In genomic region chr4:188139141-188139540, GRCh38 we compare ENCODE assay signal across 25 cellular contexts. TPM values are rescaled to one million over a fixed set of nuclear protein-coding genes. Genes with fewer than 3 reads are reported as not detected.
DNase-seq lines count a peak whose midpoint lies in the region; ATAC-seq and TF ChIP-seq lines count a peak whose summit lies in the region.
"Had no signal": no experiment of that assay in that cellular context is flagged by ENCODE, and none has a peak within 500 bp of the region (broad histone marks: within the 10 kb centered on the region; RNA-seq: fewer than 3 reads in every experiment).

Gene TRIML1 (plus strand): TSS chr4:188139441. CDS start chr4:188139559, 118 bp downstream.

- H3K27ac Mint-ChIP-seq in endothelial cell (ENCODE audit: unreplicated experiment): peak within 1 kb of the TSS; percentile 67
- peak within 1 kb of the TSS; percentile 45 for H3K27ac Mint-ChIP-seq in mesothelial cell of epicardium
- H3K27ac Mint-ChIP-seq: CD4-positive, alpha-beta memory T cell; HFFc6 had no signal

- no peak within 1 kb of the TSS for H2BK5ac ChIP-seq in trophoblast cell (ENCODE audit: low read depth, low read length, poor library complexity)

- DNase-seq in left ventricle myocardium inferior (no peak), left cardiac atrium (no peak), endothelial cell (ENCODE audit: low spot score) (no peak), mesothelial cell of epicardium (ENCODE audit: low spot score in 2 of 2, unreplicated experiment in 2 of 2) (no peak), trophoblast cell (no peak), Ammon's horn (ENCODE audit: low spot score) (no peak), GM10266 (ENCODE audit: extremely low spot score) (no peak)
- DNase-seq: 8988T; ACHN; AML-193; C1 segment of cervical spinal cord; Calu3; CD4-positive, alpha-beta memory T cell; COR-L47; DMS53; DMS79 treated with DMSO at 0.1 percent for 48 hours; GF-D8; HFFc6 had no signal

- H3K27me3 ChIP-seq in left ventricle myocardium inferior (ENCODE audit: low read depth) (peaks cover 8% of the 10 kb centered on the region), trophoblast cell (ENCODE audit: insufficient read depth, low read length) (no peaks in the 10 kb centered on the region)

- WGBS in trophoblast cell (ENCODE audit: extremely low coverage, insufficient coverage, insufficient read length): no CpG with 5 or more reads among the region's 3 CpGs

- H3K18ac ChIP-seq in trophoblast cell (ENCODE audit: low read length): no peak within 1 kb of the TSS

- no peak within 1 kb of the TSS for H2BK120ac ChIP-seq in trophoblast cell (ENCODE audit: insufficient read depth, low read length, poor library complexity)

- H3K23ac ChIP-seq in trophoblast cell (ENCODE audit: low read length): no peak within 1 kb of the TSS

- no peaks in the 10 kb centered on the region for H3K4me1 ChIP-seq in left ventricle myocardium inferior
- H3K4me1 ChIP-seq in trophoblast cell (ENCODE audit: control insufficient read depth in 1 of 2, insufficient read depth in 2 of 2, low read length in 2 of 2): peaks cover 6 to 12% of the 10 kb centered on the region in 2 experiments
- H3K4me1 ChIP-seq: A549, HAP-1 had no signal

- H3K36me3 Mint-ChIP-seq in endothelial cell (ENCODE audit: low read depth, unreplicated experiment) (no peaks in the 10 kb centered on the region), mesothelial cell of epicardium (no peaks in the 10 kb centered on the region)
- H3K36me3 Mint-ChIP-seq: CD4-positive, alpha-beta memory T cell had no signal

- H3K4me3 ChIP-seq in left ventricle myocardium inferior (no peak within 1 kb of the TSS), trophoblast cell (ENCODE audit: low read depth, low read length) (no peak within 1 kb of the TSS)
- H3K4me3 ChIP-seq: A549, HAP-1 had no signal

- no peak within 1 kb of the TSS for H4K12ac ChIP-seq in trophoblast cell (ENCODE audit: low read depth, low read length)

- H4K8ac ChIP-seq in trophoblast cell (ENCODE audit: low read depth, low read length): no peak within 1 kb of the TSS

- no peak within 1 kb of the TSS for H2AFZ ChIP-seq in trophoblast cell (ENCODE audit: insufficient read depth, low read length, poor library complexity)

- no peaks in the 10 kb centered on the region for H3K9me3 ChIP-seq in left ventricle myocardium inferior (replicated peaks)
- peaks cover 2% of the 10 kb centered on the region for H3K9me3 ChIP-seq in trophoblast cell (ENCODE audit: insufficient read depth, low read depth, low read length)
- H3K9me3 ChIP-seq: A549, HAP-1 had no signal

- H3K4me3 Mint-ChIP-seq in endothelial cell (ENCODE audit: unreplicated experiment): no peak within 1 kb of the TSS
- H3K4me3 Mint-ChIP-seq in mesothelial cell of epicardium: no peak within 1 kb of the TSS
- H3K4me3 Mint-ChIP-seq: CD4-positive, alpha-beta memory T cell; HFFc6 had no signal

- no peak for ATAC-seq in left cardiac atrium
- no peak for ATAC-seq in HG02642 (IDR thresholded peaks at IDR 0.05; ENCODE audit: poor library complexity, unreplicated experiment)
- ATAC-seq: A549 had no signal

- H2BK12ac ChIP-seq in trophoblast cell (ENCODE audit: low read length): no peak within 1 kb of the TSS

- H3K4me2 ChIP-seq in trophoblast cell (ENCODE audit: low read length): no peak within 1 kb of the TSS
- H3K4me2 ChIP-seq: A549 had no signal

- H3K4me1 Mint-ChIP-seq in endothelial cell (ENCODE audit: unreplicated experiment) (peaks cover 34% of the 10 kb centered on the region), mesothelial cell of epicardium (peaks cover 13% of the 10 kb centered on the region)
- H3K4me1 Mint-ChIP-seq: CD4-positive, alpha-beta memory T cell had no signal

- no peak within 1 kb of the TSS for H3K9ac ChIP-seq in trophoblast cell (ENCODE audit: low read length)

- no peaks in the 10 kb centered on the region for H3K79me2 ChIP-seq in trophoblast cell (ENCODE audit: control insufficient read depth, insufficient read depth, low read length, poor library complexity)

- H3K9me3 Mint-ChIP-seq in endothelial cell (ENCODE audit: unreplicated experiment) (no peaks in the 10 kb centered on the region), mesothelial cell of epicardium (no peaks in the 10 kb centered on the region)

- no peaks in the 10 kb centered on the region for H3K79me1 ChIP-seq in trophoblast cell (ENCODE audit: low read length)

- H2AK5ac ChIP-seq in trophoblast cell (ENCODE audit: low read length): peak within 1 kb of the TSS; percentile 53

- H3K4ac ChIP-seq in trophoblast cell (ENCODE audit: low read depth, low read length): no peak within 1 kb of the TSS

- H3K36me3 ChIP-seq in left ventricle myocardium inferior (no peaks in the 10 kb centered on the region), trophoblast cell (ENCODE audit: control insufficient read depth in 1 of 2, insufficient read depth in 2 of 2, low read length in 2 of 2) (no peaks in the 10 kb centered on the region)
- H3K36me3 ChIP-seq: HAP-1 had no signal

- intact Hi-C loops in left ventricle myocardium inferior (cut with micrococcal nuclease): no loop called here
- intact Hi-C loops in left cardiac atrium (cut with DNase I): no loop called here

- no peak within 1 kb of the TSS for H3K14ac ChIP-seq in trophoblast cell (ENCODE audit: low read length)

- H4K91ac ChIP-seq in trophoblast cell (ENCODE audit: low read depth, low read length): no peak within 1 kb of the TSS

- H3K27ac ChIP-seq in left ventricle myocardium inferior (replicated peaks) (peak within 1 kb of the TSS; percentile 18), trophoblast cell (ENCODE audit: low read depth, low read length) (no peak within 1 kb of the TSS)
- H3K27ac ChIP-seq: A549 had no signal

- H3K27me3 Mint-ChIP-seq in endothelial cell (ENCODE audit: unreplicated experiment): no peaks in the 10 kb centered on the region
- no peaks in the 10 kb centered on the region for H3K27me3 Mint-ChIP-seq in mesothelial cell of epicardium (ENCODE audit: low read depth)
- H3K27me3 Mint-ChIP-seq: CD4-positive, alpha-beta memory T cell had no signal

- TF ChIP-seq CTCF in left ventricle myocardium inferior (IDR thresholded peaks at IDR 0.05; ENCODE audit: borderline replicate concordance): no peak
- TF ChIP-seq CTCF in endothelial cell (IDR thresholded peaks at IDR 0.05; ENCODE audit: unreplicated experiment): no peak
- TF ChIP-seq CTCF in mesothelial cell of epicardium (IDR thresholded peaks at IDR 0.05; ENCODE audit: unreplicated experiment): no peak
- TF ChIP-seq CTCF in GM10266 (IDR thresholded peaks at IDR 0.05; ENCODE audit: control insufficient read depth, insufficient read depth, low read depth, missing control alignments): no peak

RNA-seq across cellular contexts. Expression of gene TRIML1, which starts in this region (rescaled TPM):
- total RNA-seq in left ventricle myocardium inferior (not detected), left cardiac atrium (not detected), endothelial cell (ENCODE audit: unreplicated experiment) (0.97 TPM), mesothelial cell of epicardium (not detected in 3 replicates)
- polyA plus RNA-seq in trophoblast cell (2013): 2.4 and 2.8 TPM in 2 replicates
- total RNA-seq: Calu3; CD4-positive, alpha-beta memory T cell; Daoy; G401; H4; HFFc6 had no signal
- polyA plus RNA-seq: A549; BJ; CD4-positive, alpha-beta memory T cell had no signal
